ENCODE assay signal across 8 cellular contexts in the genomic region with DNA sequence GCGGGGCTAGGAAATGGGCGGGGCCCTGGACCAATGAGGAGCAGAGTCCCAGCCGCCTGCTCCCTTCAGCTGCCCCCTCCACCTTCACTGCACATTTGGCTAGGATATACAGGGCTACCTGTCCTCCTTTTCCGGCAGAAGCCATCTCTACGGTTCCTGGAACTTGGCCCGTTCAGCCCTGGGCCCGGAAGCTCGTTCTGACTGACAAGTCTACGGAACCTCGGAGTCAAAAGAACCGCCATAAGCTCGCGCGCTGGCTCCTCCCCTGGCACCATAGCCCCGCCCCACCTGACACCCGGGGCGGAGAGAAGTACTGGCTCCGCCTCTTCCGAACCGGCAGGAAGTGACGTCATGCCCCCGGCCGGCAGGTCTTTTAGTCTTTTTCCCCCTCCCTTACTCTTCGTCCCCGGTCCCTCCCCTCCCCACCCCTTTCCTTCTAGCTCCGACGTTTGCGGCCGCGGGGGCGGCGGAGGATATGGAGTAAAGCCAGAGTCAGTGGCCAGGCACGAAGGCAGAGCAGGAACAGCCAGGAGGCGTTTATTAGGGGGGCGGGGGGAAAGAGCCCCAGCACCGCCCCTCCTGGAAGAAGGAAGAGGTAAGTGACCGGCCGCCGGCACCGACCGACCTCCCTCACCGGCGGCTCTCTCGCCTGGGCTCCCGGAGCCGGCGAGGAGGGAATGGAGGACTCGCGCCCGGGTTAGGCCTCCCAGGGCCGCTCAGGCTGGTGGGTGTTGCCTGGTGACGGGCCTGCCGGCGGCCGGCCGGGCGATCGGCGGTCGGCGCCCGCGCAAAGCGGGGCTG. TPM values are rescaled to one million over a fixed set of nuclear protein-coding genes. Genes with fewer than 3 reads are reported as not detected.
DNase-seq lines count a peak whose midpoint lies in the region; ATAC-seq and TF ChIP-seq lines count a peak whose summit lies in the region.

Gene DEPDC4 (minus strand): TSS at position 278 of the 801 bp plus-strand sequence. CDS start 3 bp downstream, at position 275.
Gene SCYL2 (plus strand): TSS at position 376 of the 801 bp plus-strand sequence. CDS start 15,794 bp downstream, outside the sequence.

- intact Hi-C loops in left ventricle myocardium inferior (cut with micrococcal nuclease), result loop anchor here (10.0 kb wide), 1 partner anchor 132 kb away; no protein-coding TSS in a partner anchor

- H3K9me3 ChIP-seq in left ventricle myocardium inferior (replicated peaks), result no peaks in the 10 kb centered on the region

- H3K27ac ChIP-seq in angular gyrus (ENCODE audit: low read depth, low read length), result peak within 1 kb of the TSS; percentile 51
- peak within 1 kb of the TSS; percentile 95 for H3K27ac ChIP-seq in left ventricle myocardium inferior (replicated peaks)

- H3K27me3 ChIP-seq in left ventricle myocardium inferior (ENCODE audit: low read depth), result no peaks in the 10 kb centered on the region

- no peaks in the 10 kb centered on the region for H3K9me3 Mint-ChIP-seq in T-helper 1 cell treated with Interleukin-12 subunit alpha and Interleukin-12 subunit beta and Interleukin-4 antibody, amounts not matched to agents 30 μg/mL and 1 μg/mL, for 36 hours
- H3K9me3 Mint-ChIP-seq in progenitor cell of endocrine pancreas (ENCODE audit: low read depth), result no peaks in the 10 kb centered on the region

- H3K4me3 Mint-ChIP-seq in T-helper 1 cell treated with Interleukin-12 subunit alpha and Interleukin-12 subunit beta and Interleukin-4 antibody, amounts not matched to agents 30 μg/mL and 1 μg/mL, for 36 hours, result peak within 1 kb of the TSS; percentile 99
- H3K4me3 Mint-ChIP-seq in progenitor cell of endocrine pancreas (ENCODE audit: low read depth), result peak within 1 kb of the TSS; percentile 99

- ATAC-seq in GM18498 (IDR thresholded peaks at IDR 0.05; ENCODE audit: unreplicated experiment) (peak; percentile 96), HG02885 (IDR thresholded peaks at IDR 0.05; ENCODE audit: poor library complexity, unreplicated experiment) (peak; percentile 90)

- peak within 1 kb of the TSS; percentile 100 for H3K27ac Mint-ChIP-seq in T-helper 1 cell treated with Interleukin-12 subunit alpha and Interleukin-12 subunit beta and Interleukin-4 antibody, amounts not matched to agents 30 μg/mL and 1 μg/mL, for 36 hours
- peak within 1 kb of the TSS; percentile 100 for H3K27ac Mint-ChIP-seq in progenitor cell of endocrine pancreas

- peak within 1 kb of the TSS; percentile 94 for H3K4me3 ChIP-seq in left ventricle myocardium inferior

- no peaks in the 10 kb centered on the region for H3K36me3 ChIP-seq in left ventricle myocardium inferior

- TF ChIP-seq CTCF in left ventricle myocardium inferior (IDR thresholded peaks at IDR 0.05; ENCODE audit: borderline replicate concordance) (peak; percentile 24), progenitor cell of endocrine pancreas (IDR thresholded peaks at IDR 0.05; ENCODE audit: unreplicated experiment) (no peak)

- H3K4me1 ChIP-seq in left ventricle myocardium inferior, result peaks cover 52% of the 10 kb centered on the region

- peaks cover 3% of the 10 kb centered on the region for H3K36me3 Mint-ChIP-seq in T-helper 1 cell treated with Interleukin-12 subunit alpha and Interleukin-12 subunit beta and Interleukin-4 antibody, amounts not matched to agents 30 μg/mL and 1 μg/mL, for 36 hours (ENCODE audit: low read depth)
- H3K36me3 Mint-ChIP-seq in progenitor cell of endocrine pancreas (ENCODE audit: insufficient read depth), result no peaks in the 10 kb centered on the region

- peaks cover 17% of the 10 kb centered on the region for H3K4me1 Mint-ChIP-seq in T-helper 1 cell treated with Interleukin-12 subunit alpha and Interleukin-12 subunit beta and Interleukin-4 antibody, amounts not matched to agents 30 μg/mL and 1 μg/mL, for 36 hours (ENCODE audit: low read depth)
- peaks cover 18% of the 10 kb centered on the region for H3K4me1 Mint-ChIP-seq in progenitor cell of endocrine pancreas (ENCODE audit: low read depth)

- no peaks in the 10 kb centered on the region for H3K27me3 Mint-ChIP-seq in T-helper 1 cell treated with Interleukin-12 subunit alpha and Interleukin-12 subunit beta and Interleukin-4 antibody, amounts not matched to agents 30 μg/mL and 1 μg/mL, for 36 hours (ENCODE audit: low read depth)
- no peaks in the 10 kb centered on the region for H3K27me3 Mint-ChIP-seq in progenitor cell of endocrine pancreas

- DNase-seq in NCI-H1694 (lab: John Stamatoyannopoulos, UW), result peak; percentile 84
- DNase-seq in left ventricle myocardium inferior, result peak; percentile 94
- DNase-seq in progenitor cell of endocrine pancreas (ENCODE audit: low spot score, unreplicated experiment), result peak; percentile 91
- peak; percentile 97 for DNase-seq in ureter (ENCODE audit: low spot score)

RNA-seq across cellular contexts. Expression of gene DEPDC4, which starts in this region (rescaled TPM):
- 0.47 TPM for total RNA-seq in left ventricle myocardium inferior
- total RNA-seq in progenitor cell of endocrine pancreas, result 3.9 and 4.3 TPM in 2 replicates
- total RNA-seq in ureter, result 1.4 TPM

RNA-seq across cellular contexts. Expression of gene SCYL2, which starts in this region (rescaled TPM):
- 36.2 TPM for total RNA-seq in left ventricle myocardium inferior
- 68.2 and 73.3 TPM in 2 replicates for total RNA-seq in progenitor cell of endocrine pancreas
- total RNA-seq in ureter, result 48.2 TPM

Comparison
In these comparisons a context has a peak if more than half of its experiments do, and no peak if none do; other contexts are left out.
1. Peak in every context shown above with its lines: DNase-seq, ATAC-seq, H3K4me3 ChIP-seq and H3K27ac ChIP-seq.